20 cellular contexts compared by ENCODE assay signal in the genomic region with DNA sequence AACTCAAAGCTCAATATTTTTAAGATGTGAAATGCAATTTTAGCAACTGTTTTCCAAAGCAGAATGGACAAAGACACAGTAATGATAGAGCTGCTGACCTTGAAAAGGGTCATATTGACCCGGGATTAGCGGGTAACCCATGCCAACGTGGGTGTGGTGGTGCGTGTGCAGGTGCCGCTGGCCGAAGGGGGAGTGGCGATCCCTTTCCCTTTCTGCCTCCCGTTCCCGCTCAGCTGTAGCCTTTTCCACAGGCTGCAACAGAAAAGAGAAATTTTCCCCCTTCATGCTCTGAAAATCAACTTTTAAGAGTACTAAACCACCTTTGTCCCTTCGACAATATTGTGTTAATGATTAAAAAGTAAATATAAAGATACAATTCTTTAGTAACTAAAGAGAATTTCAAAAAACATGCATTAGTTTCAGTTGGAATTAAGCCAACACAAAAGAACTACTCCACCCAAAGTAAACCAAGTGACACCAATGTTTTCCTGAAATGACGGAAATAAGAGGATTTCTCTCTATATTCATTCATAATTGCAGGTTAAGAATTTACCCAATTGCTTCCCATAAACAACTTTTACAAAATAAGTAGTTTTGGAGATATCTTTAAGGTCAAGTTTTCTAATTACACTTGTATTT.
DNase-seq lines count a peak whose midpoint lies in the region; ATAC-seq, FAIRE-seq and TF ChIP-seq lines count a peak whose summit lies in the region.
"Had no signal": no experiment of that assay in that cellular context is flagged by ENCODE, and none has a peak within 500 bp of the region (broad histone marks: within the 10 kb centered on the region; RNA-seq: fewer than 3 reads in every experiment).

No MANE protein-coding gene starts in this region.

- peak overlapping the region; percentile 5 for H3K9ac ChIP-seq in trophoblast cell (ENCODE audit: low read length)

- H2BK120ac ChIP-seq in trophoblast cell (ENCODE audit: insufficient read depth, low read length, poor library complexity), result peak overlapping the region; percentile 88

- no peak overlapping the region for H3K4me3 ChIP-seq in trophoblast cell (ENCODE audit: low read depth, low read length)

- no peaks in the 10 kb centered on the region for H3K9me3 ChIP-seq in trophoblast cell (ENCODE audit: insufficient read depth, low read depth, low read length)

- no TSS peak for BruUV-seq in Calu3 (replicated peaks; lab: Mats Ljungman, UMichigan)

- H4K8ac ChIP-seq in trophoblast cell (ENCODE audit: low read depth, low read length), result no peak overlapping the region

- peak overlapping the region; percentile 39 for H3K4me3 Mint-ChIP-seq in Calu3 (ENCODE audit: low read depth, unreplicated experiment)
- H3K4me3 Mint-ChIP-seq: activated naive CD8-positive, alpha-beta T cell; dendritic cell treated with granulocyte-macrophage colony-stimulating factor and Interleukin-4, amounts not matched to agents 40 ng/mL and 50 ng/mL, for 4 days; IgD-negative memory B cell had no signal

- peak overlapping the region; percentile 84 for H3K14ac ChIP-seq in trophoblast cell (ENCODE audit: low read length)

- no peaks in the 10 kb centered on the region for H3K36me3 Mint-ChIP-seq in Calu3 (ENCODE audit: insufficient read depth, unreplicated experiment)
- H3K36me3 Mint-ChIP-seq: activated naive CD8-positive, alpha-beta T cell had no signal

- peaks cover 13% of the 10 kb centered on the region for H3K79me1 ChIP-seq in trophoblast cell (ENCODE audit: low read length)

- peak overlapping the region; percentile 78 for H3K4ac ChIP-seq in trophoblast cell (ENCODE audit: low read depth, low read length)

- no peak for ATAC-seq in HG03280 (IDR thresholded peaks at IDR 0.05; ENCODE audit: unreplicated experiment)

- H3K4me2 ChIP-seq in trophoblast cell (ENCODE audit: low read length), result no peak overlapping the region

- H3K23ac ChIP-seq in trophoblast cell (ENCODE audit: low read length), result no peak overlapping the region

- H3K4me1 Mint-ChIP-seq in Calu3 (ENCODE audit: low read depth, unreplicated experiment), result peaks cover 39% of the 10 kb centered on the region

- H3K27me3 Mint-ChIP-seq in Calu3 (ENCODE audit: unreplicated experiment), result no peaks in the 10 kb centered on the region

- H3K9me3 Mint-ChIP-seq in Calu3 (ENCODE audit: low read depth, unreplicated experiment), result no peaks in the 10 kb centered on the region
- H3K9me3 Mint-ChIP-seq: activated T-helper 2 cell treated with anti-CD3 and anti-CD28 coated beads, Interferon-gamma antibody, Interleukin-2, Interleukin-4, amounts not matched to agents 10 μg/mL and 5 μg/mL and 100 μg/mL, durations not matched to agents 14 hours and 24 hours and 36 hours; dendritic cell treated with granulocyte-macrophage colony-stimulating factor and Interleukin-4, amounts not matched to agents 40 ng/mL and 50 ng/mL, for 4 days had no signal

- TF ChIP-seq CTCF in Calu3 (IDR thresholded peaks at IDR 0.05; ENCODE audit: unreplicated experiment), result no peak

- no peak overlapping the region for H3K18ac ChIP-seq in trophoblast cell (ENCODE audit: low read length)

- H3K4me1 ChIP-seq in trophoblast cell (ENCODE audit: control insufficient read depth in 1 of 2, insufficient read depth in 2 of 2, low read length in 2 of 2), result peaks cover 2 to 5% of the 10 kb centered on the region in 2 experiments

- H3K27me3 ChIP-seq in trophoblast cell (ENCODE audit: insufficient read depth, low read length), result no peaks in the 10 kb centered on the region

- peak; percentile 30 for FAIRE-seq in islet of Langerhans (lab: Jason Lieb, UNC)
- FAIRE-seq: keratinocyte had no signal

- peak overlapping the region; percentile 55 for H4K91ac ChIP-seq in trophoblast cell (ENCODE audit: low read depth, low read length)

- no peak overlapping the region for H3K27ac ChIP-seq in trophoblast cell (ENCODE audit: low read depth, low read length)
- H3K27ac ChIP-seq: VCaP had no signal

- CTCF ChIA-PET in Calu3 (lab: Charles Lee), result interaction anchor here (0.9 kb wide), 1 partner anchor 15 kb away, joined by 3 read pairs; no protein-coding TSS in a partner anchor

- peak overlapping the region; percentile 66 for H3K27ac Mint-ChIP-seq in Calu3 (ENCODE audit: unreplicated experiment)
- H3K27ac Mint-ChIP-seq: activated naive CD8-positive, alpha-beta T cell; activated T-helper 2 cell treated with anti-CD3 and anti-CD28 coated beads, Interferon-gamma antibody, Interleukin-2, Interleukin-4, amounts not matched to agents 10 μg/mL and 5 μg/mL and 100 μg/mL, durations not matched to agents 14 hours and 24 hours and 36 hours; dendritic cell treated with granulocyte-macrophage colony-stimulating factor and Interleukin-4, amounts not matched to agents 40 ng/mL and 50 ng/mL, for 4 days had no signal

- H2AK5ac ChIP-seq in trophoblast cell (ENCODE audit: low read length), result peak overlapping the region; percentile 64

- H2AFZ ChIP-seq in trophoblast cell (ENCODE audit: insufficient read depth, low read length, poor library complexity), result no peak overlapping the region

- H4K12ac ChIP-seq in trophoblast cell (ENCODE audit: low read depth, low read length), result no peak overlapping the region

- peak; percentile 57 for DNase-seq in Calu3
- DNase-seq in NCI-H748 treated with DMSO at 0.1 percent for 48 hours (lab: John Stamatoyannopoulos, UW), result peak; percentile 92
- no peak for DNase-seq in trophoblast cell
- DNase-seq in SKM-1 treated with dmso at 0.1 percent for 144 hours (lab: John Stamatoyannopoulos, UW; ENCODE audit: unreplicated experiment), result no peak
- DNase-seq in activated CD4-positive, alpha-beta T cell treated with anti-CD3 and anti-CD28 coated beads, Interleukin-2, amount 50 U/mL, for 4 hours, result no peak
- no peak for DNase-seq in DMS153 treated with DMSO at 0.1 percent for 48 hours (lab: John Stamatoyannopoulos, UW; ENCODE audit: unreplicated experiment)
- DNase-seq: activated CD8-positive, alpha-beta memory T cell treated with anti-CD3 and anti-CD28 coated beads, Interleukin-2, amount 50 U/mL, for 48 hours; aorta; caudate nucleus; COR-L47; NCI-H1417; NCI-H524 treated with DMSO at 0.1 percent for 48 hours had no signal

- intact Hi-C loops in Calu3 (cut with micrococcal nuclease; ENCODE audit: unreplicated experiment), result no loop called here

- no peak overlapping the region for H2BK5ac ChIP-seq in trophoblast cell (ENCODE audit: low read depth, low read length, poor library complexity)

- no peaks in the 10 kb centered on the region for H3K79me2 ChIP-seq in trophoblast cell (ENCODE audit: control insufficient read depth, insufficient read depth, low read length, poor library complexity)

- H2BK12ac ChIP-seq in trophoblast cell (ENCODE audit: low read length), result peak overlapping the region; percentile 98

- H3K36me3 ChIP-seq in trophoblast cell (ENCODE audit: control insufficient read depth in 1 of 2, insufficient read depth in 2 of 2, low read length in 2 of 2), result peaks cover 6 to 8% of the 10 kb centered on the region in 2 experiments

- WGBS in trophoblast cell (ENCODE audit: extremely low coverage, insufficient coverage, insufficient read length), result no CpG with 5 or more reads among the region's 11 CpGs

Comparison
In these comparisons a context has a peak if more than half of its experiments do, and no peak if none do; other contexts are left out.
1. DNase-seq: peak in Calu3 (single experiment) and NCI-H748 treated with DMSO at 0.1 percent for 48 hours (single experiment); none in trophoblast cell (0 of 2), SKM-1 treated with dmso at 0.1 percent for 144 hours (single experiment), activated CD4-positive, alpha-beta T cell treated with anti-CD3 and anti-CD28 coated beads, Interleukin-2, amount 50 U/mL, for 4 hours (0 of 2) and DMS153 treated with DMSO at 0.1 percent for 48 hours (single experiment).